ENCODE assay signal across 8 cellular contexts in the genomic region with DNA sequence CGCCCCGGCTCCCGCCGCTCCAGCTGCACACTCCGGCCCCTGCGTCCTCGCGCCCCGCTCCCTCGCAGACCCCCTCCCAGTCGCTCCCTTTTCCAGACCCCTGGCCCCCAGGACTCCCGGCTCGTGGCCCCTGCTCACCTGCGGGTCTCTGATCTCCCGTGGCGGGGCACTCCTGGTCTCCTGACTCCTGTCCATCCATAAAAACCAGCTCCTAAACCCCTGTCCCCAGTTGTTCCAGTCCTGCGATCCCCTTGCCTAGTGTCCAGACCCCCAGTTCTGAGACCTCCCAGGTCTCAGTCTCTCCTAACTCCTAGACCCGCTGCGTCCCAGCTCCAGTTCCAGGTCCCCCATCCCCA.
A peak's percentile ranks its signal among the peaks of the same experiment; 100 is the strongest.
DNase-seq lines count a peak whose midpoint lies in the region; ATAC-seq and TF ChIP-seq lines count a peak whose summit lies in the region.

No MANE protein-coding gene starts in this region.

- peak overlapping the region; percentile 95 for H3K4me2 ChIP-seq in DOHH2 (ENCODE audit: low read length)

- no peaks in the 10 kb centered on the region for H4K20me1 ChIP-seq in DOHH2 (ENCODE audit: control insufficient read depth, insufficient read depth, low read depth, low read length)

- H3K27me3 ChIP-seq in DOHH2 (ENCODE audit: control insufficient read depth, low read length) (no peaks in the 10 kb centered on the region), mucosa of stomach (ENCODE audit: control insufficient read depth, insufficient read depth, low read length) (no peaks in the 10 kb centered on the region)

- no peaks in the 10 kb centered on the region for H3K9me2 ChIP-seq in DOHH2 (replicated peaks; ENCODE audit: control insufficient read depth, low read length)

- H3K27ac ChIP-seq in DOHH2 (ENCODE audit: low read depth, low read length): 0 out of 2 replicates have a peak overlapping the region, but pooled peaks have one; percentile 16

- TF ChIP-seq CTCF in DOHH2 (IDR thresholded peaks at IDR 0.05; ENCODE audit: low read depth, low read length, poor library complexity, severe bottlenecking) (no peak), cardiac fibroblast (IDR thresholded peaks at IDR 0.05; ENCODE audit: low read depth, low read length) (no peak)

- peaks cover 65% of the 10 kb centered on the region for H3K79me2 ChIP-seq in DOHH2 (ENCODE audit: control insufficient read depth, low read length)

- peaks cover 55% of the 10 kb centered on the region for H3K4me1 ChIP-seq in DOHH2 (ENCODE audit: control insufficient read depth, low read length)
- H3K4me1 ChIP-seq in mucosa of stomach (ENCODE audit: control insufficient read depth, insufficient read depth, low read length): peaks cover 10% of the 10 kb centered on the region

- H3K9me3 ChIP-seq in DOHH2 (ENCODE audit: control insufficient read depth, insufficient read depth, low read length): no peaks in the 10 kb centered on the region
- no peaks in the 10 kb centered on the region for H3K9me3 ChIP-seq in mucosa of stomach (ENCODE audit: control insufficient read depth, low read length)

- DNase-seq in cardiac fibroblast (ENCODE audit: low read depth in 2 of 2) (no peak), activated gamma-delta T cell treated with Interleukin-2 at 50 U/mL for 16 hours (no peak), DMS79 treated with DMSO at 0.1 percent for 48 hours (lab: John Stamatoyannopoulos, UW) (no peak), NCI-H2107 (lab: John Stamatoyannopoulos, UW) (no peak), OCI-M1 (lab: John Stamatoyannopoulos, UW) (no peak)

- H3F3A ChIP-seq in DOHH2 (ENCODE audit: control insufficient read depth, insufficient read depth): peaks cover 12% of the 10 kb centered on the region

- H3K9ac ChIP-seq in mucosa of stomach (ENCODE audit: low read length): peak overlapping the region; percentile 85

- peak overlapping the region; percentile 84 for H3K4me3 ChIP-seq in DOHH2 (ENCODE audit: low read length)
- H3K4me3 ChIP-seq in cardiac fibroblast (replicated peaks in 1 of 2; ENCODE audit: low read depth in 2 of 2, low read length in 2 of 2): peak overlapping the region; percentile 71 to 95
- H3K4me3 ChIP-seq in mucosa of stomach (ENCODE audit: low read length): peak overlapping the region; percentile 75

- H3K36me3 ChIP-seq in DOHH2 (ENCODE audit: control insufficient read depth, low read length) (peaks cover 25% of the 10 kb centered on the region), mucosa of stomach (ENCODE audit: control insufficient read depth, insufficient read depth, low read length) (no peaks in the 10 kb centered on the region)

- peak; percentile 5 for ATAC-seq in HG03565 (IDR thresholded peaks at IDR 0.05; ENCODE audit: unreplicated experiment)
